In the genomic region with DNA sequence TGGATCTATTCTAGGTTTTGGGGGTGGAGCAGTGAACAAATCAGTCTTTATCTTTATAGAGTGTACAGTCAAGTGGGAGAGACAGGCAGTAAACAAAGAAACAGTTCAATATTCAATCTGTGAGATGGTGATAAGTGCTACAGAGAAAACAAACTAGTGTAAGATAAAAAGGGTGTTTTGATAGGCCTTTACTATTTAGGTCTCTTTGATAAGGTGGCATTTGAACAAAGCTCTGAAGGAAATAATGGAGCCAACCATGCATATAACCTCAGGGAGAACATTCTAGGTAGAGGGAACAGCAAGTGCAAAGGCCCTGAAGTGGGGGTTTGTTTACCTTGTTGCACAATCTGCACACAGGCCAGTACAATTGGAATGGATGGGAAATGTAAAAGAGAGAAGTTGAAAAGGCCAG, we compare ENCODE assay signal across 1 cellular context.
TF ChIP-seq lines count a peak whose summit lies in the region.

No MANE protein-coding gene starts in this region.

TF ChIP-seq in HEK293, 187 proteins besides CTCF, POLR2A, EP300 and RAD21 (continued from another document):
- TF ChIP-seq, protein P1, sequence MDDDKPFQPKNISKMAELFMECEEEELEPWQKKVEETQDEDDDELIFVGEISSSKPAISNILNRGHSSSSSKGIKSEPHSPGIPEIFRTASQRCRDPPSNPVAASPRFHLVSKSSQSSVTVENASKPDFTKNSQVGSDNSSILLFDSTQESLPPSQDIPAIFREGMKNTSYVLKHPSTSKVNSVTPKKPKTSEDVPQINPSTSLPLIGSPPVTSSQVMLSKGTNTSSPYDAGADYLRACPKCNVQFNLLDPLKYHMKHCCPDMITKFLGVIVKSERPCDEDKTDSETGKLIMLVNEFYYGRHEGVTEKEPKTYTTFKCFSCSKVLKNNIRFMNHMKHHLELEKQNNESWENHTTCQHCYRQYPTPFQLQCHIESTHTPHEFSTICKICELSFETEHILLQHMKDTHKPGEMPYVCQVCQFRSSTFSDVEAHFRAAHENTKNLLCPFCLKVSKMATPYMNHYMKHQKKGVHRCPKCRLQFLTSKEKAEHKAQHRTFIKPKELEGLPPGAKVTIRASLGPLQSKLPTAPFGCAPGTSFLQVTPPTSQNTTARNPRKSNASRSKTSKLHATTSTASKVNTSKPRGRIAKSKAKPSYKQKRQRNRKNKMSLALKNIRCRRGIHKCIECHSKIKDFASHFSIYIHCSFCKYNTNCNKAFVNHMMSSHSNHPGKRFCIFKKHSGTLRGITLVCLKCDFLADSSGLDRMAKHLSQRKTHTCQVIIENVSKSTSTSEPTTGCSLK (tag by site-specific recombination; IDR thresholded peaks at IDR 0.05): no peak
- TF ChIP-seq, protein P2, sequence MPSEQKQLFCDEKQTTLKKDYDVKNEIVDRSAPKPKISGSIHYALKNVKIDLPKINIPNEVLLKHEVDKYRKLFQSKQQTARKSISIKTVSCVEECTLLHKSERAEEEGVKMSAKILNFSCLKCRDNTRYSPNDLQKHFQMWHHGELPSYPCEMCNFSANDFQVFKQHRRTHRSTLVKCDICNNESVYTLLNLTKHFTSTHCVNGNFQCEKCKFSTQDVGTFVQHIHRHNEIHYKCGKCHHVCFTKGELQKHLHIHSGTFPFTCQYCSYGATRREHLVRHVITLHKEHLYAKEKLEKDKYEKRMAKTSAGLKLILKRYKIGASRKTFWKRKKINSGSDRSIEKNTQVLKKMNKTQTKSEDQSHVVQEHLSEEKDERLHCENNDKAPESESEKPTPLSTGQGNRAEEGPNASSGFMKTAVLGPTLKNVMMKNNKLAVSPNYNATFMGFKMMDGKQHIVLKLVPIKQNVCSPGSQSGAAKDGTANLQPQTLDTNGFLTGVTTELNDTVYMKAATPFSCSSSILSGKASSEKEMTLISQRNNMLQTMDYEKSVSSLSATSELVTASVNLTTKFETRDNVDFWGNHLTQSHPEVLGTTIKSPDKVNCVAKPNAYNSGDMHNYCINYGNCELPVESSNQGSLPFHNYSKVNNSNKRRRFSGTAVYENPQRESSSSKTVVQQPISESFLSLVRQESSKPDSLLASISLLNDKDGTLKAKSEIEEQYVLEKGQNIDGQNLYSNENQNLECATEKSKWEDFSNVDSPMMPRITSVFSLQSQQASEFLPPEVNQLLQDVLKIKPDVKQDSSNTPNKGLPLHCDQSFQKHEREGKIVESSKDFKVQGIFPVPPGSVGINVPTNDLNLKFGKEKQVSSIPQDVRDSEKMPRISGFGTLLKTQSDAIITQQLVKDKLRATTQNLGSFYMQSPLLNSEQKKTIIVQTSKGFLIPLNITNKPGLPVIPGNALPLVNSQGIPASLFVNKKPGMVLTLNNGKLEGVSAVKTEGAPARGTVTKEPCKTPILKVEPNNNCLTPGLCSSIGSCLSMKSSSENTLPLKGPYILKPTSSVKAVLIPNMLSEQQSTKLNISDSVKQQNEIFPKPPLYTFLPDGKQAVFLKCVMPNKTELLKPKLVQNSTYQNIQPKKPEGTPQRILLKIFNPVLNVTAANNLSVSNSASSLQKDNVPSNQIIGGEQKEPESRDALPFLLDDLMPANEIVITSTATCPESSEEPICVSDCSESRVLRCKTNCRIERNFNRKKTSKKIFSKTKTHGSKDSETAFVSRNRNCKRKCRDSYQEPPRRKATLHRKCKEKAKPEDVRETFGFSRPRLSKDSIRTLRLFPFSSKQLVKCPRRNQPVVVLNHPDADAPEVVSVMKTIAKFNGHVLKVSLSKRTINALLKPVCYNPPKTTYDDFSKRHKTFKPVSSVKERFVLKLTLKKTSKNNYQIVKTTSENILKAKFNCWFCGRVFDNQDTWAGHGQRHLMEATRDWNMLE (tag by site-specific recombination; conservative IDR thresholded peaks at IDR 0.05; ENCODE audit: low read depth): no peak
- TF ChIP-seq ZNF324 (tag by site-specific recombination; IDR thresholded peaks at IDR 0.05): no peak
- TF ChIP-seq, protein P3, sequence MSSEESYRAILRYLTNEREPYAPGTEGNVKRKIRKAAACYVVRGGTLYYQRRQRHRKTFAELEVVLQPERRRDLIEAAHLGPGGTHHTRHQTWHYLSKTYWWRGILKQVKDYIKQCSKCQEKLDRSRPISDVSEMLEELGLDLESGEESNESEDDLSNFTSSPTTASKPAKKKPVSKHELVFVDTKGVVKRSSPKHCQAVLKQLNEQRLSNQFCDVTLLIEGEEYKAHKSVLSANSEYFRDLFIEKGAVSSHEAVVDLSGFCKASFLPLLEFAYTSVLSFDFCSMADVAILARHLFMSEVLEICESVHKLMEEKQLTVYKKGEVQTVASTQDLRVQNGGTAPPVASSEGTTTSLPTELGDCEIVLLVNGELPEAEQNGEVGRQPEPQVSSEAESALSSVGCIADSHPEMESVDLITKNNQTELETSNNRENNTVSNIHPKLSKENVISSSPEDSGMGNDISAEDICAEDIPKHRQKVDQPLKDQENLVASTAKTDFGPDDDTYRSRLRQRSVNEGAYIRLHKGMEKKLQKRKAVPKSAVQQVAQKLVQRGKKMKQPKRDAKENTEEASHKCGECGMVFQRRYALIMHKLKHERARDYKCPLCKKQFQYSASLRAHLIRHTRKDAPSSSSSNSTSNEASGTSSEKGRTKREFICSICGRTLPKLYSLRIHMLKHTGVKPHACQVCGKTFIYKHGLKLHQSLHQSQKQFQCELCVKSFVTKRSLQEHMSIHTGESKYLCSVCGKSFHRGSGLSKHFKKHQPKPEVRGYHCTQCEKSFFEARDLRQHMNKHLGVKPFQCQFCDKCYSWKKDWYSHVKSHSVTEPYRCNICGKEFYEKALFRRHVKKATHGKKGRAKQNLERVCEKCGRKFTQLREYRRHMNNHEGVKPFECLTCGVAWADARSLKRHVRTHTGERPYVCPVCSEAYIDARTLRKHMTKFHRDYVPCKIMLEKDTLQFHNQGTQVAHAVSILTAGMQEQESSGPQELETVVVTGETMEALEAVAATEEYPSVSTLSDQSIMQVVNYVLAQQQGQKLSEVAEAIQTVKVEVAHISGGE (tag by site-specific recombination; conservative IDR thresholded peaks at IDR 0.05; ENCODE audit: low read depth): peak; percentile 49; the same call in 1 of the 2 replicates
- no peak for TF ChIP-seq ZIC2 (tag by site-specific recombination; IDR thresholded peaks at IDR 0.05)
- no peak for TF ChIP-seq ZNF501 (tag by site-specific recombination; IDR thresholded peaks at IDR 0.05)
- TF ChIP-seq, protein P4, sequence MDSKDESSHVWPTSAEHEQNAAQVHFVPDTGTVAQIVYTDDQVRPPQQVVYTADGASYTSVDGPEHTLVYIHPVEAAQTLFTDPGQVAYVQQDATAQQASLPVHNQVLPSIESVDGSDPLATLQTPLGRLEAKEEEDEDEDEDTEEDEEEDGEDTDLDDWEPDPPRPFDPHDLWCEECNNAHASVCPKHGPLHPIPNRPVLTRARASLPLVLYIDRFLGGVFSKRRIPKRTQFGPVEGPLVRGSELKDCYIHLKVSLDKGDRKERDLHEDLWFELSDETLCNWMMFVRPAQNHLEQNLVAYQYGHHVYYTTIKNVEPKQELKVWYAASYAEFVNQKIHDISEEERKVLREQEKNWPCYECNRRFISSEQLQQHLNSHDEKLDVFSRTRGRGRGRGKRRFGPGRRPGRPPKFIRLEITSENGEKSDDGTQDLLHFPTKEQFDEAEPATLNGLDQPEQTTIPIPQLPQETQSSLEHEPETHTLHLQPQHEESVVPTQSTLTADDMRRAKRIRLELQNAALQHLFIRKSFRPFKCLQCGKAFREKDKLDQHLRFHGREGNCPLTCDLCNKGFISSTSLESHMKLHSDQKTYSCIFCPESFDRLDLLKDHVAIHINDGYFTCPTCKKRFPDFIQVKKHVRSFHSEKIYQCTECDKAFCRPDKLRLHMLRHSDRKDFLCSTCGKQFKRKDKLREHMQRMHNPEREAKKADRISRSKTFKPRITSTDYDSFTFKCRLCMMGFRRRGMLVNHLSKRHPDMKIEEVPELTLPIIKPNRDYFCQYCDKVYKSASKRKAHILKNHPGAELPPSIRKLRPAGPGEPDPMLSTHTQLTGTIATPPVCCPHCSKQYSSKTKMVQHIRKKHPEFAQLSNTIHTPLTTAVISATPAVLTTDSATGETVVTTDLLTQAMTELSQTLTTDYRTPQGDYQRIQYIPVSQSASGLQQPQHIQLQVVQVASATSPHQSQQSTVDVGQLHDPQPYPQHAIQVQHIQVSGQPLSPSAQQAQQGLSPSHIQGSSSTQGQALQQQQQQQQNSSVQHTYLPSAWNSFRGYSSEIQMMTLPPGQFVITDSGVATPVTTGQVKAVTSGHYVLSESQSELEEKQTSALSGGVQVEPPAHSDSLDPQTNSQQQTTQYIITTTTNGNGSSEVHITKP (tag by site-specific recombination; IDR thresholded peaks at IDR 0.05): peak; percentile 25; the same call in 1 of the 2 replicates
- no peak for TF ChIP-seq ZNF214 (tag by site-specific recombination; IDR thresholded peaks at IDR 0.05; ENCODE audit: borderline replicate concordance)
- peak; percentile 74 for TF ChIP-seq ZNF623 (tag by site-specific recombination; IDR thresholded peaks at IDR 0.05)
- TF ChIP-seq ZNF654 (tag by site-specific recombination; IDR thresholded peaks at IDR 0.05; ENCODE audit: low read depth): no peak
- TF ChIP-seq ZNF311 (tag by site-specific recombination; IDR thresholded peaks at IDR 0.05; ENCODE audit: borderline replicate concordance): no peak
- TF ChIP-seq ZNF658 (tag by site-specific recombination; IDR thresholded peaks at IDR 0.05): no peak
- 0 out of 2 replicates have a peak, but pooled peaks have one; percentile 50 for TF ChIP-seq GFI1B (tag by site-specific recombination; IDR thresholded peaks at IDR 0.05)
- TF ChIP-seq ZNF843 (tag by site-specific recombination; IDR thresholded peaks at IDR 0.05): peak; percentile 67
